Comparison of ENCODE assay signal across 9 cellular contexts in genomic region chr16:68732068-68732680, GRCh38. TPM values are rescaled to one million over a fixed set of nuclear protein-coding genes. Genes with fewer than 3 reads are reported as not detected.
A peak's percentile ranks its signal among the peaks of the same experiment; 100 is the strongest.
DNase-seq lines count a peak whose midpoint lies in the region; TF ChIP-seq lines count a peak whose summit lies in the region.
"Had no signal": no experiment of that assay in that cellular context is flagged by ENCODE, and none has a peak within 500 bp of the region (broad histone marks: within the 10 kb centered on the region; RNA-seq: fewer than 3 reads in every experiment).

No MANE protein-coding gene starts in this region.

- H3K27ac ChIP-seq in H9 (ENCODE audit: insufficient read length, low read depth, low read length) = no peak overlapping the region
- H3K27ac ChIP-seq in prostate gland = peak overlapping the region; percentile 54 to 68

- H3K4me1 Mint-ChIP-seq in H9 = peaks cover 28 to 36% of the 10 kb centered on the region in 2 experiments

- H3K56ac ChIP-seq in H9 (ENCODE audit: insufficient read length, low read depth, low read length) = no peak overlapping the region

- peak overlapping the region in 1 of 2 experiments; percentile 2; a peak in 1 of 5 replicates for H3K4me3 Mint-ChIP-seq in H9
- H3K4me3 Mint-ChIP-seq: activated T-cell treated with anti-CD3 and anti-CD28 coated beads, Interleukin-2, amount 50 U/mL, for 72 hours had no signal

- TF ChIP-seq CTCF in H9 (conservative IDR thresholded peaks at IDR 0.05) (no peak), epithelial cell of esophagus (IDR thresholded peaks at IDR 0.05; ENCODE audit: insufficient read depth, low read depth, low read length, missing control alignments) (peak; percentile 13), prostate gland (IDR thresholded peaks at IDR 0.05) (no peak)

- H3K4ac ChIP-seq in H9 (ENCODE audit: low read depth, low read length) = no peak overlapping the region

- H3K27me3 Mint-ChIP-seq in H9 (ENCODE audit: low read depth) = no peaks in the 10 kb centered on the region

- H3K23me2 ChIP-seq in H9 (ENCODE audit: insufficient read length, low read depth, low read length, poor library complexity, severe bottlenecking) = peaks cover under 1% of the 10 kb centered on the region

- H3K79me2 ChIP-seq in H9 (ENCODE audit: insufficient read depth, low read length) = no peaks in the 10 kb centered on the region

- no peaks in the 10 kb centered on the region for H3K36me3 ChIP-seq in prostate gland

- no peak overlapping the region for H3K18ac ChIP-seq in H9 (ENCODE audit: insufficient read length, low read depth, low read length)

- H4K8ac ChIP-seq in H9 (replicated peaks; ENCODE audit: insufficient read length, low read depth, low read length) = no peak overlapping the region

- H3K27me3 ChIP-seq in H9 (ENCODE audit: insufficient read depth, low read length) (no peaks in the 10 kb centered on the region), prostate gland (replicated peaks; ENCODE audit: insufficient read depth) (no peaks in the 10 kb centered on the region)

- H2AFZ ChIP-seq in H9 (ENCODE audit: low read length) = no peak overlapping the region

- H2BK15ac ChIP-seq in H9 (ENCODE audit: low read depth, low read length) = no peak overlapping the region

- peak; percentile 82 for DNase-seq in H9
- peak; percentile 68 for DNase-seq in NCI-H748 (lab: John Stamatoyannopoulos, UW; ENCODE audit: unreplicated experiment)
- peak; percentile 89 for DNase-seq in epithelial cell of esophagus (ENCODE audit: low read depth)
- peak; percentile 79 for DNase-seq in prostate gland (ENCODE audit: low spot score)
- DNase-seq in G401 (ENCODE audit: low spot score) = no peak
- no peak for DNase-seq in effector CD8-positive, alpha-beta T cell (lab: John Stamatoyannopoulos, UW)
- no peak for DNase-seq in stimulated activated naive CD4-positive, alpha-beta T cell (lab: John Stamatoyannopoulos, UW)
- DNase-seq: activated T-cell treated with anti-CD3 and anti-CD28 coated beads, Interleukin-2, amount 50 U/mL, for 72 hours; stimulated activated naive CD8-positive, alpha-beta T cell treated with anti-CD3 and anti-CD28 coated beads, Interleukin-15, Interleukin-2, amounts not matched to agents 100 U/mL and 50 U/mL, for 24 hours had no signal

- H3K9me3 ChIP-seq in H9 (ENCODE audit: control insufficient read depth, low read depth, low read length) (no peaks in the 10 kb centered on the region), prostate gland (no peaks in the 10 kb centered on the region)

- H3K79me1 ChIP-seq in H9 (ENCODE audit: insufficient read depth, low read depth, low read length, poor library complexity, severe bottlenecking) = no peaks in the 10 kb centered on the region

- H3K36me3 Mint-ChIP-seq in H9 (ENCODE audit: insufficient read depth in 1 of 3, low read depth in 3 of 3) = no peaks in the 10 kb centered on the region; a peak in 2 of 7 replicates

- peak overlapping the region; percentile 84 to 94 (median 89); a peak in 6 of 7 replicates for H3K27ac Mint-ChIP-seq in H9
- H3K27ac Mint-ChIP-seq: activated T-cell treated with anti-CD3 and anti-CD28 coated beads, Interleukin-2, amount 50 U/mL, for 72 hours had no signal

- intact Hi-C loops in prostate gland (cut with DNase I) = no loop called here

- no peaks in the 10 kb centered on the region for H4K20me1 ChIP-seq in H9 (ENCODE audit: control insufficient read depth, insufficient read depth, insufficient read length)

- no peak overlapping the region for H3K14ac ChIP-seq in H9 (ENCODE audit: insufficient read depth, low read length)

- WGBS in H9 (ENCODE audit: extremely low coverage, insufficient read length, low lambda C conversion rate) = no CpG with 5 or more reads among the region's 8 CpGs
- 29% methylated on average over 8 of the region's 8 CpGs for WGBS in prostate gland

- no peak overlapping the region for H2BK5ac ChIP-seq in H9 (ENCODE audit: insufficient read length, low read length)

- H4K91ac ChIP-seq in H9 (ENCODE audit: insufficient read length, low read depth, low read length) = no peak overlapping the region

- H2AK5ac ChIP-seq in H9 (ENCODE audit: insufficient read length, low read length) = no peak overlapping the region

- no peak overlapping the region for H3K23ac ChIP-seq in H9 (ENCODE audit: insufficient read length, low read depth, low read length)

- H3K4me3 ChIP-seq in epithelial cell of esophagus (ENCODE audit: low read length) (no peak overlapping the region), prostate gland (no peak overlapping the region)

- no peak overlapping the region for H3T11ph ChIP-seq in H9 (ENCODE audit: low read length)

- in situ Hi-C loops in G401 (cut with HindIII; ENCODE audit: low sequenced_read_pairs) = no loop called here

- H2BK20ac ChIP-seq in H9 (ENCODE audit: low read depth, low read length, poor library complexity, severe bottlenecking) = no peak overlapping the region

- peaks cover 9% of the 10 kb centered on the region; the same call in 1 of the 2 replicates for H3K4me1 ChIP-seq in H9 (ENCODE audit: insufficient read depth, low read length)
- no peaks in the 10 kb centered on the region for H3K4me1 ChIP-seq in prostate gland (replicated peaks)

- H3K4me2 ChIP-seq in H9 (ENCODE audit: insufficient read depth, insufficient read length, low read length) = no peak overlapping the region

- no peaks in the 10 kb centered on the region; a peak in 1 of 5 replicates for H3K9me3 Mint-ChIP-seq in H9
- H3K9me3 Mint-ChIP-seq: activated T-cell treated with anti-CD3 and anti-CD28 coated beads, Interleukin-2, amount 50 U/mL, for 72 hours had no signal

- no peak overlapping the region for H2BK12ac ChIP-seq in H9 (ENCODE audit: insufficient read length, low read depth, low read length)

- no peak for TF ChIP-seq POLR2A in prostate gland (IDR thresholded peaks at IDR 0.05)

- H4K5ac ChIP-seq in H9 (ENCODE audit: insufficient read length, low read depth, low read length) = no peak overlapping the region

- H2BK120ac ChIP-seq in H9 (ENCODE audit: low read depth, low read length, poor library complexity, severe bottlenecking) = no peak overlapping the region

- no peak overlapping the region for H3K9ac ChIP-seq in H9 (ENCODE audit: extremely low read depth, insufficient read length, low read length)

RNA-seq across cellular contexts. Expression of gene CDH1, which starts 4.9 kb away (rescaled TPM):
- total RNA-seq in H9 (2021) (202 and 237 TPM in 2 replicates), prostate gland (100 to 1,000 TPM in 1 of 2 donors, 10 to 100 TPM in 1; 75.7 to 300 TPM)
- 1.9 and 2.4 TPM in 2 replicates for total RNA-seq in G401 (2014; rRNA removed; shearing (Covaris generic))

Comparison
In these comparisons a context has a peak if more than half of its experiments do, and no peak if none do; other contexts are left out.
1. DNase-seq: peak in H9 (single experiment), NCI-H748 (single experiment), epithelial cell of esophagus (single experiment) and prostate gland (single experiment); none in G401 (single experiment), effector CD8-positive, alpha-beta T cell (single experiment) and stimulated activated naive CD4-positive, alpha-beta T cell (0 of 6).
2. RNA of gene CDH1, which starts 4.9 kb away (total RNA-seq): 75.7 to 300 TPM in prostate gland and 202 to 237 TPM in H9; 1.9 to 2.4 TPM in G401; every median in the first group is over 10 times any median in the second.